ENCODE assay signal across 10 cellular contexts in the genomic region with DNA sequence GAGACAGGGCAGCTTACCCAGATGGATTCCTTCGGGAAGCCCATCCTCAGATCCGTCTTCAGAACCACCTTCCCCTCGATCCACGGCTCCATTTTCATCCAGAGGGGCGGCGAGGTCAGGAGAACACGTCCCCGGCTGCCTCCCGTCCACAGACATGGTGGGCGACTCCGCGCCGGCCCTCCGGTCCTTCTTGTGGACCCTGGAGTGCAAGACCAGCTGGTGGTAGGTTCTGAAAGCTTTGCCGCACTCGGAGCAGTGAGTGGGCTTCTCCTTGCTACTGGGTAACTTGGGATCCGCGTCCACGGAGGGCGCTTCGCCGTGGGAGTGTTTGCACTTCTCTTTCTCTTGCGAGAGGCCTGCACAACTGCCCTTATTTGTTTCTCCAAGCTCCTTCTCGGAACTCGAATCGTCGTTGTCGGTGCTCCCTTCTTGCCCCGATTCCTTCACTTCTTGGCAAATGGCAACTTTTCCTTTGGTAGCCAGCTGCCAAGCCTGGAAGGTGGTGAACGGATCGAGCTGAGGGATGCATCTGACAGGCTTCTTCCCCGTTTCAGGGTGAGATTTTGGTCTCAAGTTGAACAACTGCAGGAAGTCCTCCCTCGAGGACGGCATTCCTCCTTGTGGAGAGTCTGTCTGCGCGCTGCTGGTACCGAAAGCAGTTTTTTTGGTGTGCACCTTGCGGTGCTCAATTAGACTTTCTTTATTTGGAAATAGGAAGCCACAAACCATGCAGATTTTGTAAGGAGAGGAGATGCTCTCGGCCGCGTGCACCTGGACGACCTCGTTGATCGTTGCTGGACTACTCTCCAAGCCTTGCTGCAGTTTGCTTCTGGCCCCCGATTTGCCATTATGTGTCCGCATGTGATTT. TPM values are rescaled to one million over a fixed set of nuclear protein-coding genes. Genes with fewer than 3 reads are reported as not detected.
DNase-seq lines count a peak whose midpoint lies in the region; TF ChIP-seq lines count a peak whose summit lies in the region.
"Had no signal": no experiment of that assay in that cellular context is flagged by ENCODE, and none has a peak within 500 bp of the region (broad histone marks: within the 10 kb centered on the region; RNA-seq: fewer than 3 reads in every experiment).

No MANE protein-coding gene starts in this region.

- no peak overlapping the region for H3K4ac ChIP-seq in mesendoderm (ENCODE audit: low read depth, low read length)

- no peak overlapping the region for H2BK5ac ChIP-seq in mesendoderm (ENCODE audit: low read length)

- no peak overlapping the region for H3K4me2 ChIP-seq in mesendoderm (ENCODE audit: low read length)

- CTCF ChIA-PET in AG04450 (lab: Charles Lee) = interaction anchor here (1.7 to 10.9 kb wide), 3 partner anchors 290 to 356 kb away, joined by 4 to 154 read pairs (median 40); no protein-coding TSS in a partner anchor
- CTCF ChIA-PET in activated naive CD4-positive, alpha-beta T cell treated with anti-CD3 and anti-CD28 coated beads for 36 hours (lab: Charles Lee) = interaction anchor here (0.6 to 1.6 kb wide), 5 partner anchors 40 to 334 kb away, joined by 3 to 5 read pairs (median 3); no protein-coding TSS in a partner anchor

- no peak overlapping the region for H4K8ac ChIP-seq in mesendoderm (ENCODE audit: low read depth, low read length)

- no peaks in the 10 kb centered on the region for H3K9me3 Mint-ChIP-seq in activated naive CD4-positive, alpha-beta T cell treated with anti-CD3 and anti-CD28 coated beads for 36 hours

- peak overlapping the region; percentile 92 for H3K27ac Mint-ChIP-seq in activated naive CD4-positive, alpha-beta T cell treated with anti-CD3 and anti-CD28 coated beads for 36 hours

- no CpG with 5 or more reads among the region's 46 CpGs for WGBS in mesendoderm (ENCODE audit: extremely low coverage, insufficient coverage, low lambda C conversion rate)
- 85 to 89% methylated on average over 33 to 46 of the region's 46 CpGs for WGBS in testis, 2 donors

- TF ChIP-seq CTCF in AG04450 (IDR thresholded peaks at IDR 0.05; ENCODE audit: low read depth, low read length) (no peak), testis (IDR thresholded peaks at IDR 0.05) (no peak)

- peak overlapping the region; percentile 21 for H3K27ac ChIP-seq in AG04450 (ENCODE audit: low read depth, low read length)
- peak overlapping the region; percentile 17 for H3K27ac ChIP-seq in HUES48 (ENCODE audit: low read depth, low read length)
- H3K27ac ChIP-seq in mesendoderm (ENCODE audit: low read depth, low read length) = no peak overlapping the region
- no peak overlapping the region for H3K27ac ChIP-seq in testis

- peaks cover 90% of the 10 kb centered on the region for H3K4me1 Mint-ChIP-seq in activated naive CD4-positive, alpha-beta T cell treated with anti-CD3 and anti-CD28 coated beads for 36 hours (ENCODE audit: low read depth)

- peaks cover 45% of the 10 kb centered on the region for H3K36me3 Mint-ChIP-seq in activated naive CD4-positive, alpha-beta T cell treated with anti-CD3 and anti-CD28 coated beads for 36 hours (ENCODE audit: low read depth)

- H3K36me3 ChIP-seq in HUES48 (ENCODE audit: control insufficient read depth, insufficient read depth, low read length) = peaks cover 56% of the 10 kb centered on the region
- H3K36me3 ChIP-seq in mesendoderm (ENCODE audit: control insufficient read depth, insufficient read depth, low read length) = peaks cover 21% of the 10 kb centered on the region
- H3K36me3 ChIP-seq in testis (ENCODE audit: low read depth, missing control alignments) = no peaks in the 10 kb centered on the region

- POLR2A ChIA-PET in AG04450 (lab: Yijun Ruan, JAX) = no interaction called here

- H3K4me1 ChIP-seq in HUES48 (ENCODE audit: control insufficient read depth, insufficient read depth, low read length) = peaks cover 51% of the 10 kb centered on the region
- no peaks in the 10 kb centered on the region for H3K4me1 ChIP-seq in mesendoderm (ENCODE audit: control insufficient read depth, low read depth, low read length)
- peaks cover 4% of the 10 kb centered on the region for H3K4me1 ChIP-seq in testis

- H3K9ac ChIP-seq in HUES48 (ENCODE audit: low read depth, low read length) = no peak overlapping the region
- peak overlapping the region; percentile 20 for H3K9ac ChIP-seq in mesendoderm (ENCODE audit: low read length)

- no peaks in the 10 kb centered on the region for H3K9me3 ChIP-seq in AG04450 (ENCODE audit: control insufficient read depth, insufficient read depth, low read length)
- no peaks in the 10 kb centered on the region for H3K9me3 ChIP-seq in HUES48 (ENCODE audit: control insufficient read depth, insufficient read depth, low read length)
- no peaks in the 10 kb centered on the region for H3K9me3 ChIP-seq in testis

- H3K4me3 ChIP-seq in AG04450 (ENCODE audit: low read depth, low read length) (no peak overlapping the region), HUES48 (ENCODE audit: low read depth, low read length) (no peak overlapping the region), mesendoderm (ENCODE audit: low read length) (no peak overlapping the region), testis (no peak overlapping the region)

- no peak for TF ChIP-seq POLR2A in testis (IDR thresholded peaks at IDR 0.05)

- peak overlapping the region; percentile 72 for H3K4me3 Mint-ChIP-seq in activated naive CD4-positive, alpha-beta T cell treated with anti-CD3 and anti-CD28 coated beads for 36 hours

- H2BK15ac ChIP-seq in mesendoderm (replicated peaks; ENCODE audit: low read depth) = no peak overlapping the region

- no peak overlapping the region for H3K56ac ChIP-seq in mesendoderm (ENCODE audit: low read length)

- H2AK5ac ChIP-seq in mesendoderm (ENCODE audit: low read length) = no peak overlapping the region

- no peak overlapping the region for H2BK120ac ChIP-seq in mesendoderm (ENCODE audit: low read depth, low read length)

- H3K23ac ChIP-seq in mesendoderm (ENCODE audit: low read length) = no peak overlapping the region

- intact Hi-C loops in activated naive CD4-positive, alpha-beta T cell treated with anti-CD3 and anti-CD28 coated beads for 36 hours (cut with micrococcal nuclease) = loop anchor here (5.0 kb wide), 2 partner anchors 509 to 559 kb away; no protein-coding TSS in a partner anchor
- intact Hi-C loops in testis (cut with DNase I; ENCODE audit: low total_unique reads) = no loop called here

- no peaks in the 10 kb centered on the region for H3K27me3 Mint-ChIP-seq in activated naive CD4-positive, alpha-beta T cell treated with anti-CD3 and anti-CD28 coated beads for 36 hours (ENCODE audit: low read depth)

- peaks cover 72% of the 10 kb centered on the region for H3K79me2 ChIP-seq in mesendoderm (ENCODE audit: control insufficient read depth, insufficient read depth, low read length)

- peaks cover 10% of the 10 kb centered on the region for H3K79me1 ChIP-seq in mesendoderm (ENCODE audit: low read length)

- H3K27me3 ChIP-seq in AG04450 (ENCODE audit: control insufficient read depth, insufficient read depth, low read length) (no peaks in the 10 kb centered on the region), HUES48 (ENCODE audit: control insufficient read depth, insufficient read depth, low read length) (no peaks in the 10 kb centered on the region), mesendoderm (ENCODE audit: insufficient read depth, low read length, poor library complexity) (no peaks in the 10 kb centered on the region), testis (no peaks in the 10 kb centered on the region)

- no peak for DNase-seq in AG04450 (ENCODE audit: low read depth, low spot score)
- peak; percentile 40 for DNase-seq in activated naive CD4-positive, alpha-beta T cell treated with anti-CD3 and anti-CD28 coated beads for 36 hours
- no peak for DNase-seq in mesendoderm
- DNase-seq in NCI-H2171 treated with DMSO at 0.1 percent for 48 hours (lab: John Stamatoyannopoulos, UW) = no peak
- no peak for DNase-seq in DMS 273 (lab: John Stamatoyannopoulos, UW; ENCODE audit: unreplicated experiment)
- no peak for DNase-seq in NCI-H1417 (lab: John Stamatoyannopoulos, UW)
- no peak for DNase-seq in testis
- DNase-seq: amniotic stem cell, NCI-H69 had no signal

- H3K18ac ChIP-seq in mesendoderm (ENCODE audit: low read length) = no peak overlapping the region

- no peak overlapping the region for H4K5ac ChIP-seq in mesendoderm (ENCODE audit: low read length)

RNA-seq across cellular contexts. Expression of gene ZNF217, which starts 12.0 kb away (rescaled TPM):
- polyA plus RNA-seq in AG04450 (2011; rRNA removed) = 16.6 and 17.0 TPM in 2 replicates
- 32.2 and 34.8 TPM in 2 replicates for polyA minus RNA-seq in AG04450 (2011; rRNA and poly(A)+ RNA removed)
- 10 to 100 TPM; 37.2 to 38.3 TPM for total RNA-seq in activated naive CD4-positive, alpha-beta T cell treated with anti-CD3 and anti-CD28 coated beads for 36 hours
- polyA plus RNA-seq in mesendoderm (2013, experiment 1 of 2) = 22.0 TPM
- 21.5 TPM for polyA plus RNA-seq in mesendoderm (2013, experiment 2 of 2)
- total RNA-seq in testis = 10 to 100 TPM; 48.6 to 61.2 TPM
- 47.3 TPM for polyA plus RNA-seq in testis (ENCODE audit: insufficient read depth, low read depth, low replicate concordance)

Comparison
In these comparisons a context has a peak if more than half of its experiments do, and no peak if none do; other contexts are left out.
1. H3K27ac ChIP-seq: peak in AG04450 (single experiment) and HUES48 (single experiment); none in mesendoderm (single experiment) and testis (0 of 2).